ENCODE assay signal across 9 cellular contexts in genomic region chr4:185307136-185307950, GRCh38.
DNase-seq lines count a peak whose midpoint lies in the region; ATAC-seq lines count a peak whose summit lies in the region.
"Had no signal": no experiment of that assay in that cellular context is flagged by ENCODE, and none has a peak within 500 bp of the region (broad histone marks: within the 10 kb centered on the region; RNA-seq: fewer than 3 reads in every experiment).

No MANE protein-coding gene starts in this region.

- peak; percentile 66 for ATAC-seq in GM18511 (IDR thresholded peaks at IDR 0.05; ENCODE audit: unreplicated experiment)
- peak; percentile 72 for ATAC-seq in GM21619 (IDR thresholded peaks at IDR 0.05; ENCODE audit: unreplicated experiment)
- peak; percentile 65 for ATAC-seq in HG03521 (IDR thresholded peaks at IDR 0.05; ENCODE audit: unreplicated experiment)
- ATAC-seq in left lobe of liver: no peak
- ATAC-seq: activated CD4-positive, CD25-positive, alpha-beta regulatory T cell treated with anti-CD3 and anti-CD28 coated beads, Interleukin-2, amount 50 U/mL, for 24 hours had no signal

- DNase-seq in iPS-NIHi7 (ENCODE audit: extremely low spot score) (peak; percentile 21), left lobe of liver (ENCODE audit: low spot score) (no peak), T-helper 1 cell (no peak), D341Med (ENCODE audit: low spot score) (no peak)
- no peak for DNase-seq in NK-92 treated with Interleukin-12 subunit alpha and Interleukin-12 subunit beta, amount 100 ng/mL, for 24 hours (lab: John Stamatoyannopoulos, UW)
